Comparison of ENCODE assay signal across 27 cellular contexts in the genomic region with DNA sequence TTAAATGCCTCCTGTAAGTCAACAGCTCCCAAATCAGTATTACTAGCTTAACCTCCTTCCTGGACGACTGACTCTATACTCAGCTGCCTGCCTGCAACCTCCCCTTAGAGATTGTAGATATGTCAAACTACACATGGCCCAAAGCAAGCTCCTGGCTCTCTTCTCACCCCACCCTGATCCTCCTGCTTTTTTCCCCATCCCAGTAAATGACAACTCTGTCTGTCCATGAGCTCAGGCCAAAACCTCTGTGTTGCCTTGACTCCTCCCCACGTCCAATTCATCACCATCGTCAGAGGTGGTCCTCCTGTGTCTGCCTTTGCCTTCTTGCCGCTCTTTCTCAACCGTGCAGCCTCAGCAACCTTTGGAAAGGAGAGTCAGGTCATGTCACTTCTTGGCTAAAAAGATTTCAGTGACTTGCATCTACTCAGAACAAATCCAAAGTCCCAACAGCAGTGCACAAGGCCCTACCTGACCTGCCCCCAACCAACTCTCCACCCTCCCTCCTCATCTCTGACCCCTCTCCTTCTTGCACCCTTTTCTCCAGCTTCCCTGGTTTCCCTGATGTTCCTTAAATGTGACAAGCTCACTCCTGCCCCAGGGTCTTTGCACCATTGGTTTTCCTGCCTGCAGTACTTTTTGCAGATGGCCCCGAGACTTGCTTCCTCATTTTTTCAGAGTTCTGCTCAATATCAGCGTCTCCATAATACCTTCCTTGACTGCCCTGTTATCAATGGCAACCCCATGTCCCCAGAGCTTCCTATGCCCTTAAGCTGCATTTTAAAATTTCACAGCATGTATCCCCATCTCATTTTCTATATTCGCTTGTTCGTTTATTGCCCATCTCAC. TPM values are rescaled to one million over a fixed set of nuclear protein-coding genes. Genes with fewer than 3 reads are reported as not detected.
DNase-seq lines count a peak whose midpoint lies in the region; ATAC-seq and TF ChIP-seq lines count a peak whose summit lies in the region.
"Had no signal": no experiment of that assay in that cellular context is flagged by ENCODE, and none has a peak within 500 bp of the region (broad histone marks: within the 10 kb centered on the region; RNA-seq: fewer than 3 reads in every experiment).

No MANE protein-coding gene starts in this region.

- peak overlapping the region; percentile 34 for H2AFZ ChIP-seq in IMR-90 (replicated peaks; ENCODE audit: low read length, poor library complexity)

- H3K27me3 Mint-ChIP-seq in endodermal cell (ENCODE audit: insufficient read depth): peaks cover 100% of the 10 kb centered on the region
- no peaks in the 10 kb centered on the region for H3K27me3 Mint-ChIP-seq in type B pancreatic cell
- H3K27me3 Mint-ChIP-seq in activated naive CD4-positive, alpha-beta T cell treated with anti-CD3 and anti-CD28 coated beads, Interleukin-2, amount 10 ng/mL, durations not matched to agents 7 days and 5 days: peaks cover 37% of the 10 kb centered on the region

- H2BK20ac ChIP-seq in IMR-90 (ENCODE audit: low read depth, low read length): peak overlapping the region; percentile 99

- peak overlapping the region; percentile 83; the same call in 1 of the 2 replicates for H3K27ac ChIP-seq in IMR-90 (ENCODE audit: insufficient read depth, low read length)
- peak overlapping the region; percentile 29; the same call in 1 of the 2 replicates for H3K27ac ChIP-seq in Panc1 (ENCODE audit: low read length)
- no peak overlapping the region for H3K27ac ChIP-seq in endodermal cell (ENCODE audit: low read depth, low read length)
- H3K27ac ChIP-seq: C4-2B, Peyer's patch had no signal

- H3K23ac ChIP-seq in IMR-90 (ENCODE audit: low read depth, low read length): peak overlapping the region; percentile 95

- H3K9me3 ChIP-seq in IMR-90 (ENCODE audit: control insufficient read depth, insufficient read depth, low read length) (peaks cover 2% of the 10 kb centered on the region; the same call in 1 of the 2 replicates), Panc1 (ENCODE audit: control insufficient read depth, insufficient read depth, low read depth, low read length) (no peaks in the 10 kb centered on the region), endodermal cell (ENCODE audit: control insufficient read depth, low read length) (peaks cover 20% of the 10 kb centered on the region)
- H3K9me3 ChIP-seq: Peyer's patch had no signal

- in situ Hi-C loops in IMR-90 (cut with MboI; ENCODE audit: low sequenced_read_pairs): no loop called here
- in situ Hi-C loops in Panc1 (cut with HindIII; ENCODE audit: low pct_unique_long_range_greater_than_20kb, low sequenced_read_pairs): no loop called here

- DNase-seq in IMR-90 (no peak), Panc1 (ENCODE audit: low read depth, low spot score) (no peak), endodermal cell (peak; percentile 19), type B pancreatic cell (ENCODE audit: extremely low spot score, unreplicated experiment) (no peak), germinal center (ENCODE audit: low spot score) (no peak), H4 (ENCODE audit: low spot score) (no peak)
- no peak for DNase-seq in activated naive CD4-positive, alpha-beta T cell treated with anti-CD3 and anti-CD28 coated beads, Interleukin-2, amount 10 ng/mL, durations not matched to agents 7 days and 5 days
- DNase-seq: activated CD4-positive, alpha-beta T cell treated with anti-CD3 and anti-CD28 coated beads, Interleukin-2, amount 50 U/mL, for 48 hours; amygdala; Calu3; cortex of kidney; DMS79 treated with DMSO at 0.1 percent for 48 hours; left ventricle myocardium superior; naive B cell; NCI-H1092 treated with DMSO at 0.1 percent for 48 hours; NCI-H187 treated with DMSO at 0.1 percent for 48 hours; NCI-H524 treated with DMSO at 0.1 percent for 48 hours; occipital lobe; SIG-M5; T1000 had no signal

- ATAC-seq in IMR-90 (ENCODE audit: low read depth) (no peak), Panc1 (no peak)
- ATAC-seq: activated CD4-positive, CD25-positive, alpha-beta regulatory T cell treated with anti-CD3 and anti-CD28 coated beads, Interleukin-2, amount 50 U/mL, for 24 hours had no signal

- H3K4me3 ChIP-seq in IMR-90 (ENCODE audit: insufficient read depth, low read depth, low read length) (no peak overlapping the region), Panc1 (ENCODE audit: low read depth in 2 of 2, low read length in 2 of 2) (no peak overlapping the region), endodermal cell (ENCODE audit: low read length) (no peak overlapping the region)
- H3K4me3 ChIP-seq: Peyer's patch had no signal

- dilution Hi-C loops in IMR-90 (cut with HindIII; ENCODE audit: low sequenced_read_pairs, unreplicated experiment): no loop called here

- H3K36me3 ChIP-seq in IMR-90 (ENCODE audit: control insufficient read depth, insufficient read depth, low read length): no peaks in the 10 kb centered on the region
- no peaks in the 10 kb centered on the region for H3K36me3 ChIP-seq in Panc1 (ENCODE audit: control insufficient read depth, insufficient read depth, low read length)
- no peaks in the 10 kb centered on the region for H3K36me3 ChIP-seq in endodermal cell (ENCODE audit: control insufficient read depth, insufficient read depth, low read length)
- H3K36me3 ChIP-seq: Peyer's patch had no signal

- peak overlapping the region; percentile 97 for H3K14ac ChIP-seq in IMR-90 (replicated peaks; ENCODE audit: low read depth, low read length)

- H3K4me1 Mint-ChIP-seq in endodermal cell (peaks cover 17% of the 10 kb centered on the region), type B pancreatic cell (ENCODE audit: unreplicated experiment) (peaks cover 10% of the 10 kb centered on the region)
- peaks cover 8% of the 10 kb centered on the region for H3K4me1 Mint-ChIP-seq in activated naive CD4-positive, alpha-beta T cell treated with anti-CD3 and anti-CD28 coated beads, Interleukin-2, amount 10 ng/mL, durations not matched to agents 7 days and 5 days

- H3K9me3 Mint-ChIP-seq in endodermal cell: peaks cover 33% of the 10 kb centered on the region
- H3K9me3 Mint-ChIP-seq in type B pancreatic cell: peaks cover 5% of the 10 kb centered on the region
- H3K9me3 Mint-ChIP-seq in activated naive CD4-positive, alpha-beta T cell treated with anti-CD3 and anti-CD28 coated beads, Interleukin-2, amount 10 ng/mL, durations not matched to agents 7 days and 5 days: peaks cover 3% of the 10 kb centered on the region

- intact Hi-C loops in IMR-90 (cut with micrococcal nuclease): no loop called here
- intact Hi-C loops in Panc1 (cut with micrococcal nuclease; ENCODE audit: unreplicated experiment): no loop called here

- H3K27me3 ChIP-seq in IMR-90 (ENCODE audit: control insufficient read depth, insufficient read depth, low read length) (no peaks in the 10 kb centered on the region), Panc1 (ENCODE audit: control insufficient read depth, insufficient read depth, low read length) (no peaks in the 10 kb centered on the region), endodermal cell (ENCODE audit: control insufficient read depth, insufficient read depth, low read length, poor library complexity, severe bottlenecking) (peaks cover 93% of the 10 kb centered on the region)
- H3K27me3 ChIP-seq: Peyer's patch had no signal

- peak overlapping the region; percentile 64 for H2BK5ac ChIP-seq in IMR-90 (ENCODE audit: low read depth, low read length, poor library complexity, severe bottlenecking)

- H3K27ac Mint-ChIP-seq in endodermal cell (no peak overlapping the region), type B pancreatic cell (peak overlapping the region; percentile 55)
- H3K27ac Mint-ChIP-seq in activated naive CD4-positive, alpha-beta T cell treated with anti-CD3 and anti-CD28 coated beads, Interleukin-2, amount 10 ng/mL, durations not matched to agents 7 days and 5 days: no peak overlapping the region
- H3K27ac Mint-ChIP-seq: activated naive CD4-positive, alpha-beta T cell treated with anti-CD3 and anti-CD28 coated beads, Interleukin-2, amount 50 U/mL, for 24 hours; activated T-helper 1 cell treated with anti-CD3 and anti-CD28 coated beads, Interleukin-12 subunit alpha, Interleukin-12 subunit beta, Interleukin-2, Interleukin-4 antibody, amounts not matched to agents 30 ng/mL and 10 ng/mL and 1 ng/mL, durations not matched to agents 14 hours and 24 hours and 36 hours; mesothelial cell of epicardium; stimulated activated naive CD8-positive, alpha-beta T cell treated with anti-CD3 and anti-CD28 coated beads, Interleukin-15, Interleukin-2, amounts not matched to agents 100 ng/mL and 50 ng/mL, for 24 hours had no signal

- H3K4me3 Mint-ChIP-seq in endodermal cell: no peak overlapping the region
- H3K4me3 Mint-ChIP-seq in type B pancreatic cell: peak overlapping the region; percentile 16
- no peak overlapping the region for H3K4me3 Mint-ChIP-seq in activated naive CD4-positive, alpha-beta T cell treated with anti-CD3 and anti-CD28 coated beads, Interleukin-2, amount 10 ng/mL, durations not matched to agents 7 days and 5 days
- H3K4me3 Mint-ChIP-seq: activated naive CD4-positive, alpha-beta T cell treated with anti-CD3 and anti-CD28 coated beads, Interleukin-2, amount 50 U/mL, for 24 hours; activated T-helper 1 cell treated with anti-CD3 and anti-CD28 coated beads, Interleukin-12 subunit alpha, Interleukin-12 subunit beta, Interleukin-2, Interleukin-4 antibody, amounts not matched to agents 30 ng/mL and 10 ng/mL and 1 ng/mL, durations not matched to agents 14 hours and 24 hours and 36 hours; mesothelial cell of epicardium; naive B cell; stimulated activated naive CD8-positive, alpha-beta T cell treated with anti-CD3 and anti-CD28 coated beads, Interleukin-15, Interleukin-2, amounts not matched to agents 100 ng/mL and 50 ng/mL, for 24 hours had no signal

- peak overlapping the region; percentile 81 to 91 for H4K8ac ChIP-seq in IMR-90 (ENCODE audit: low read depth in 2 of 2, low read length in 2 of 2)

- no peak for TF ChIP-seq RAD21 in IMR-90 (IDR thresholded peaks at IDR 0.05; ENCODE audit: low read length)

- 73% methylated on average over 5 of the region's 9 CpGs; no CpG with 5 or more reads in 1 of the 2 experiments for WGBS in IMR-90 (ENCODE audit: extremely low coverage in 2 of 2, insufficient read length in 1 of 2), 2 experiments
- WGBS in endodermal cell (ENCODE audit: insufficient coverage in 1 of 2, insufficient read length in 1 of 2), 2 experiments: 88 to 89% methylated on average over 7 to 9 of the region's 9 CpGs

- peak overlapping the region; percentile 99 for H2BK120ac ChIP-seq in IMR-90 (ENCODE audit: low read depth, low read length)

- H3K18ac ChIP-seq in IMR-90 (ENCODE audit: low read depth, low read length): peak overlapping the region; percentile 98

- H3K36me3 Mint-ChIP-seq in endodermal cell (ENCODE audit: low read depth) (no peaks in the 10 kb centered on the region), type B pancreatic cell (peaks cover 14% of the 10 kb centered on the region)
- H3K36me3 Mint-ChIP-seq in activated naive CD4-positive, alpha-beta T cell treated with anti-CD3 and anti-CD28 coated beads, Interleukin-2, amount 10 ng/mL, durations not matched to agents 7 days and 5 days: peaks cover 2% of the 10 kb centered on the region

- TF ChIP-seq CTCF in IMR-90 (conservative IDR thresholded peaks at IDR 0.05; ENCODE audit: low read depth, low read length) (no peak), Panc1 (IDR thresholded peaks at IDR 0.05) (no peak), endodermal cell (conservative IDR thresholded peaks at IDR 0.05) (no peak), type B pancreatic cell (conservative IDR thresholded peaks at IDR 0.05) (no peak)

- H3K79me1 ChIP-seq in IMR-90 (ENCODE audit: low read depth in 1 of 2, low read length in 2 of 2): no peaks in the 10 kb centered on the region; a peak in 1 of 4 replicates

- H3K4me2 ChIP-seq in IMR-90 (ENCODE audit: low read depth, low read length): peak overlapping the region; percentile 7; the same call in 1 of the 2 replicates

- TF ChIP-seq POLR2A in IMR-90 (IDR thresholded peaks at IDR 0.05; ENCODE audit: low read depth, low read length): no peak

- peaks cover 38% of the 10 kb centered on the region for H3K4me1 ChIP-seq in IMR-90 (ENCODE audit: control insufficient read depth, insufficient read depth, low read length)
- no peaks in the 10 kb centered on the region; the same call in 1 of the 2 replicates for H3K4me1 ChIP-seq in Panc1 (ENCODE audit: control insufficient read depth, insufficient read depth, low read length)
- H3K4me1 ChIP-seq in endodermal cell (ENCODE audit: control insufficient read depth, insufficient read depth, low read length): peaks cover 2% of the 10 kb centered on the region

- 0 out of 2 replicates have a peak, but pooled peaks cover 3% of the 10 kb centered on the region for H4K20me1 ChIP-seq in IMR-90 (ENCODE audit: insufficient read depth, low read length)

- peak overlapping the region; percentile 38 for H2AK9ac ChIP-seq in IMR-90 (replicated peaks; ENCODE audit: low read depth, low read length, poor library complexity)

- BruUV-seq in IMR-90 (replicated peaks; lab: Mats Ljungman, UMichigan) (no TSS peak), Panc1 (replicated peaks; lab: Mats Ljungman, UMichigan) (no TSS peak)

- peak overlapping the region; percentile 100 for H4K91ac ChIP-seq in IMR-90 (ENCODE audit: insufficient read depth, low read depth, low read length)

- peak overlapping the region; percentile 97 for H4K5ac ChIP-seq in IMR-90 (ENCODE audit: low read depth, low read length)

- H2BK15ac ChIP-seq in IMR-90 (ENCODE audit: low read depth, low read length): peak overlapping the region; percentile 100; the same call in 2 of the 3 replicates

- H3K56ac ChIP-seq in IMR-90 (ENCODE audit: extremely low read depth, insufficient read depth, low read length): peak overlapping the region; percentile 29; the same call in 1 of the 2 replicates

- H3K9ac ChIP-seq in IMR-90 (ENCODE audit: low read depth, low read length) (no peak overlapping the region; the same call in 1 of the 2 replicates), endodermal cell (ENCODE audit: extremely low read depth, low read length, poor library complexity, severe bottlenecking) (no peak overlapping the region)

- peaks cover 21% of the 10 kb centered on the region for H3K9me1 ChIP-seq in IMR-90 (ENCODE audit: insufficient read depth, low read length)

- peak overlapping the region; percentile 99 for H2AK5ac ChIP-seq in IMR-90 (ENCODE audit: low read depth, low read length)

- POLR2A ChIA-PET in IMR-90 (lab: Charles Lee; ENCODE audit: unreplicated experiment): interaction anchor here (0.6 kb wide), 1 partner anchor 19 kb away, joined by 3 read pairs; no protein-coding TSS in a partner anchor
- POLR2A ChIA-PET in Panc1 (lab: Charles Lee): no interaction called here

- H3K4ac ChIP-seq in IMR-90 (ENCODE audit: low read depth, low read length): peak overlapping the region; percentile 99

- CTCF ChIA-PET in IMR-90 (lab: Yijun Ruan, JAX): interaction anchor here (0.7 to 1.6 kb wide), 7 partner anchors 9 to 231 kb away, joined by 3 to 6 read pairs (median 4); no protein-coding TSS in a partner anchor
- CTCF ChIA-PET in Panc1 (lab: Charles Lee): interaction anchor here (0.6 kb wide), 1 partner anchor 15 kb away, joined by 3 read pairs; no protein-coding TSS in a partner anchor
- CTCF ChIA-PET in activated naive CD4-positive, alpha-beta T cell treated with anti-CD3 and anti-CD28 coated beads, Interleukin-2, amount 10 ng/mL, durations not matched to agents 7 days and 5 days (lab: Charles Lee): interaction anchor here (0.6 to 3.0 kb wide), 5 partner anchors 28 to 574 kb away, joined by 3 to 22 read pairs (median 4); no protein-coding TSS in a partner anchor

RNA-seq across cellular contexts. Expression of a gene that starts 52.8 kb away (rescaled TPM):
- total RNA-seq in IMR-90 (2012; rRNA removed): 3.4 and 14.2 TPM in 2 replicates
- polyA plus RNA-seq in IMR-90 (2012; rRNA removed): 10.0 and 11.5 TPM in 2 replicates
- 0.87 and 1.00 TPM in 2 replicates for polyA plus RNA-seq in IMR-90 (2012; cell fraction: cytosol; rRNA removed)
- 0.20 and 1.8 TPM in 2 replicates for polyA plus RNA-seq in IMR-90 (2012; cell fraction: nucleus; rRNA removed; ENCODE audit: low replicate concordance)
- 11.9 TPM for total RNA-seq in Panc1 (2021; ENCODE audit: unreplicated experiment)
- polyA plus RNA-seq in Panc1 (2012; ENCODE audit: insufficient read length): 6.0 TPM
- 10 to 100 TPM; 18.1 to 19.7 TPM for total RNA-seq in endodermal cell
- polyA plus RNA-seq in endodermal cell (2013, experiment 1 of 2): 21.2 TPM
- polyA plus RNA-seq in endodermal cell (2013, experiment 2 of 2): 21.9 TPM
- 11.6 and 12.4 TPM in 2 replicates for total RNA-seq in type B pancreatic cell (ENCODE audit: low replicate concordance)
- 39.2 and 42.7 TPM in 2 replicates for total RNA-seq in H4 (2014; rRNA removed; shearing (Covaris generic))

RNA-seq across cellular contexts. Expression of a gene that starts 53.0 kb away (rescaled TPM):
- total RNA-seq in IMR-90 (2012; rRNA removed) (40.5 and 48.8 TPM in 2 replicates), Panc1 (2021; ENCODE audit: unreplicated experiment) (15.1 TPM), endodermal cell (10 to 100 TPM; 33.0 to 40.0 TPM), type B pancreatic cell (ENCODE audit: low replicate concordance) (42.9 and 44.2 TPM in 2 replicates)
- 27.6 and 30.9 TPM in 2 replicates for polyA plus RNA-seq in IMR-90 (2012; rRNA removed)
- 17.6 and 18.4 TPM in 2 replicates for polyA plus RNA-seq in IMR-90 (2012; cell fraction: cytosol; rRNA removed)
- polyA plus RNA-seq in IMR-90 (2012; cell fraction: nucleus; rRNA removed; ENCODE audit: low replicate concordance): 62.0 and 94.0 TPM in 2 replicates
- 13.9 TPM for polyA plus RNA-seq in Panc1 (2012; ENCODE audit: insufficient read length)
- polyA plus RNA-seq in endodermal cell (2013, experiment 1 of 2): 37.6 TPM
- 34.9 TPM for polyA plus RNA-seq in endodermal cell (2013, experiment 2 of 2)
- 17.1 and 22.5 TPM in 2 replicates for total RNA-seq in H4 (2014; rRNA removed; shearing (Covaris generic))
